1 cellular context compared by ENCODE assay signal in the genomic region with DNA sequence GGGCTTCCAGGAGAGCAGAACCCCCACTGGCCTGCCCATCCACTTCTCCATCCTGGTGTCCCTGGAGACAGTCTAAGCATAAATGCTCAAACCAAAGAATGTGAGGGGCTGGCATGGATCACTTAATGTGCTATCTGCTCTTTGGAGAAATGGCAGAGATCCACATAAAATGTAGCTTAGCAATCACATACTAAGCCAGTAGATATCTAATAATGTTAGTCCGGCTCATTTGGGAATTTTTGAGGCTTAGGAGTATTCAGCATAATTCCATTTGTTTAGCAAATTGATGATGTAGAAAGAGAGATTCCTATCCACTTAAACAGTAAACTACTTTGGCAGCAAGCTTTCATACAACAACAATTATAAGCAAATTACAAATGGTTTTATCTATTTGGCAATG.
TF ChIP-seq lines count a peak whose summit lies in the region.

No MANE protein-coding gene starts in this region.

TF ChIP-seq in SK-N-SH treated with all-trans-retinoic acid at 6 μM for 48 hours, 23 proteins besides CTCF, POLR2A, EP300 and RAD21 (continued from another document):
- TF ChIP-seq, protein P1, sequence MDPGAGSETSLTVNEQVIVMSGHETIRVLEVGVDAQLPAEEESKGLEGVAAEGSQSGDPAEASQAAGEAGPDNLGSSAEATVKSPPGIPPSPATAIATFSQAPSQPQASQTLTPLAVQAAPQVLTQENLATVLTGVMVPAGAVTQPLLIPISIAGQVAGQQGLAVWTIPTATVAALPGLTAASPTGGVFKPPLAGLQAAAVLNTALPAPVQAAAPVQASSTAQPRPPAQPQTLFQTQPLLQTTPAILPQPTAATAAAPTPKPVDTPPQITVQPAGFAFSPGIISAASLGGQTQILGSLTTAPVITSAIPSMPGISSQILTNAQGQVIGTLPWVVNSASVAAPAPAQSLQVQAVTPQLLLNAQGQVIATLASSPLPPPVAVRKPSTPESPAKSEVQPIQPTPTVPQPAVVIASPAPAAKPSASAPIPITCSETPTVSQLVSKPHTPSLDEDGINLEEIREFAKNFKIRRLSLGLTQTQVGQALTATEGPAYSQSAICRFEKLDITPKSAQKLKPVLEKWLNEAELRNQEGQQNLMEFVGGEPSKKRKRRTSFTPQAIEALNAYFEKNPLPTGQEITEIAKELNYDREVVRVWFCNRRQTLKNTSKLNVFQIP (CRISPR knock-in tag; IDR thresholded peaks at IDR 0.05; ENCODE audit: borderline replicate concordance, low read depth): no peak
- TF ChIP-seq BACH2 (CRISPR knock-in tag; IDR thresholded peaks at IDR 0.05; ENCODE audit: borderline replicate concordance) (no peak), ARNTL (CRISPR knock-in tag; IDR thresholded peaks at IDR 0.05; ENCODE audit: borderline replicate concordance, low read depth) (no peak)
